8 cellular contexts compared by ENCODE assay signal in the genomic region with DNA sequence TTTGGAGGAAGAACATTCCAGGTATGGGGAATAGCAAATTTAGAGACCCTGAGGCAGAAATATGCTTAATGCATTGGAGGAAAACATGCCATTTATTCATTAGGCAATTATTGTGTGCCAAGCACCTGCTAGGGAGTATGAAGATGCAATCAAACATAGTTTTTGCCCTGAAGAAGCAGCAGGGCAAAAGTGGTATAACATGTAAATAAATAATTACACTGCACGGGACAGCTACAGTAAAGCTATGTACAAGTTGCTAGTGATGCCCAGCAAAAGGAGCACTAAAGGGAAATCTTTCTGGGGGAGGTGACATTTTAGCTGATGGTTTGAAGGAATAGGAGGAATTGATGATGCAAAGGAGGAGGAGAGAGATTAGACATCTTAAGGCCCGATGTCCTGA. TPM values are rescaled to one million over a fixed set of nuclear protein-coding genes. Genes with fewer than 3 reads are reported as not detected.
DNase-seq lines count a peak whose midpoint lies in the region; ATAC-seq and TF ChIP-seq lines count a peak whose summit lies in the region.

No MANE protein-coding gene starts in this region.

- peak overlapping the region; percentile 71; the same call in 1 of the 2 replicates for H3K4me3 ChIP-seq in iPS-18c (ENCODE audit: insufficient read depth, low read depth, low read length)
- peak overlapping the region; percentile 74 for H3K4me3 ChIP-seq in testis

- H3K4me3 Mint-ChIP-seq in activated CD4-positive, alpha-beta T cell treated with anti-CD3 and anti-CD28 coated beads for 36 hours: peak overlapping the region; percentile 98
- H3K4me3 Mint-ChIP-seq in activated CD4-positive, alpha-beta memory T cell treated with anti-CD3 and anti-CD28 coated beads for 36 hours: peak overlapping the region; percentile 92

- H3K4me1 ChIP-seq in testis: peaks cover 7% of the 10 kb centered on the region

- WGBS in testis, 2 donors: 15 to 19% methylated on average over 2 of the region's 2 CpGs

- intact Hi-C loops in activated CD4-positive, alpha-beta T cell treated with anti-CD3 and anti-CD28 coated beads for 36 hours (cut with DNase I, micrococcal nuclease): loop anchor here (1.0 to 5.0 kb wide), 16 partner anchors 21 to 544 kb away; a partner anchor contains a TSS
- intact Hi-C loops in activated CD4-positive, alpha-beta memory T cell treated with anti-CD3 and anti-CD28 coated beads for 36 hours (cut with micrococcal nuclease): loop anchor here (1.0 to 5.0 kb wide), 6 partner anchors 22 to 302 kb away; a partner anchor contains a TSS
- intact Hi-C loops in testis (cut with DNase I; ENCODE audit: low total_unique reads): no loop called here

- no peaks in the 10 kb centered on the region for H3K27me3 ChIP-seq in testis

- POLR2A ChIA-PET in activated CD4-positive, alpha-beta T cell treated with anti-CD3 and anti-CD28 coated beads for 36 hours (lab: Charles Lee): no interaction called here
- POLR2A ChIA-PET in activated CD4-positive, alpha-beta memory T cell treated with anti-CD3 and anti-CD28 coated beads for 36 hours (lab: Charles Lee): interaction anchor here (0.6 to 1.0 kb wide), 2 partner anchors 43 to 252 kb away, joined by 3 to 6 read pairs; no protein-coding TSS in a partner anchor

- H3K9me3 Mint-ChIP-seq in activated CD4-positive, alpha-beta T cell treated with anti-CD3 and anti-CD28 coated beads for 36 hours (ENCODE audit: low read depth): no peaks in the 10 kb centered on the region
- H3K9me3 Mint-ChIP-seq in activated CD4-positive, alpha-beta memory T cell treated with anti-CD3 and anti-CD28 coated beads for 36 hours: no peaks in the 10 kb centered on the region

- TF ChIP-seq CTCF in testis (IDR thresholded peaks at IDR 0.05): no peak

- H3K36me3 ChIP-seq in testis (ENCODE audit: low read depth, missing control alignments): no peaks in the 10 kb centered on the region

- peak overlapping the region; percentile 82 for H3K27ac Mint-ChIP-seq in activated CD4-positive, alpha-beta T cell treated with anti-CD3 and anti-CD28 coated beads for 36 hours
- peak overlapping the region; percentile 87 for H3K27ac Mint-ChIP-seq in activated CD4-positive, alpha-beta memory T cell treated with anti-CD3 and anti-CD28 coated beads for 36 hours

- H3K27me3 Mint-ChIP-seq in activated CD4-positive, alpha-beta T cell treated with anti-CD3 and anti-CD28 coated beads for 36 hours: no peaks in the 10 kb centered on the region
- no peaks in the 10 kb centered on the region for H3K27me3 Mint-ChIP-seq in activated CD4-positive, alpha-beta memory T cell treated with anti-CD3 and anti-CD28 coated beads for 36 hours

- no peaks in the 10 kb centered on the region for H3K9me3 ChIP-seq in iPS-18c (ENCODE audit: control insufficient read depth, insufficient read depth, low read length)
- H3K9me3 ChIP-seq in testis: no peaks in the 10 kb centered on the region

- peak; percentile 12 for ATAC-seq in activated CD4-positive, alpha-beta T cell treated with anti-CD3 and anti-CD28 coated beads for 36 hours
- no peak for ATAC-seq in GM21360 (IDR thresholded peaks at IDR 0.05; ENCODE audit: unreplicated experiment)

- H3K27ac ChIP-seq in testis: no peak overlapping the region

- CTCF ChIA-PET in activated CD4-positive, alpha-beta T cell treated with anti-CD3 and anti-CD28 coated beads for 36 hours (lab: Charles Lee): interaction anchor here (0.8 to 1.7 kb wide), 8 partner anchors 17 to 168 kb away, joined by 3 to 6 read pairs (median 4); a partner anchor contains a TSS
- CTCF ChIA-PET in activated CD4-positive, alpha-beta memory T cell treated with anti-CD3 and anti-CD28 coated beads for 36 hours (lab: Charles Lee): interaction anchor here (1.0 to 2.2 kb wide), 3 partner anchors 21 to 248 kb away, joined by 3 to 7 read pairs (median 3); a partner anchor contains a TSS

- no peak for TF ChIP-seq POLR2A in testis (IDR thresholded peaks at IDR 0.05)

- peaks cover 4% of the 10 kb centered on the region for H3K36me3 Mint-ChIP-seq in activated CD4-positive, alpha-beta T cell treated with anti-CD3 and anti-CD28 coated beads for 36 hours (ENCODE audit: low read depth)
- H3K36me3 Mint-ChIP-seq in activated CD4-positive, alpha-beta memory T cell treated with anti-CD3 and anti-CD28 coated beads for 36 hours: peaks cover under 1% of the 10 kb centered on the region

- DNase-seq in activated CD4-positive, alpha-beta T cell treated with anti-CD3 and anti-CD28 coated beads for 36 hours: no peak
- DNase-seq in activated CD4-positive, alpha-beta T cell treated with anti-CD3 and anti-CD28 coated beads for 4 hours: no peak
- no peak for DNase-seq in activated CD4-positive, alpha-beta memory T cell treated with anti-CD3 and anti-CD28 coated beads for 36 hours
- DNase-seq in testis: no peak
- no peak for DNase-seq in C1 segment of cervical spinal cord (lab: John Stamatoyannopoulos, UW)
- DNase-seq in middle frontal gyrus (ENCODE audit: extremely low spot score, low spot score): no peak

- peaks cover 31% of the 10 kb centered on the region for H3K4me1 Mint-ChIP-seq in activated CD4-positive, alpha-beta T cell treated with anti-CD3 and anti-CD28 coated beads for 36 hours
- H3K4me1 Mint-ChIP-seq in activated CD4-positive, alpha-beta memory T cell treated with anti-CD3 and anti-CD28 coated beads for 36 hours (ENCODE audit: low read depth): peaks cover 42% of the 10 kb centered on the region

RNA-seq across cellular contexts. Expression of a gene that starts 0.6 kb away (rescaled TPM):
- total RNA-seq in activated CD4-positive, alpha-beta T cell treated with anti-CD3 and anti-CD28 coated beads for 36 hours: 10 to 100 TPM; 35.6 to 37.2 TPM
- total RNA-seq in activated CD4-positive, alpha-beta memory T cell treated with anti-CD3 and anti-CD28 coated beads for 36 hours: 10 to 100 TPM; 30.5 to 36.2 TPM
- total RNA-seq in testis: 10 to 100 TPM; 55.9 to 59.1 TPM
- polyA plus RNA-seq in testis (ENCODE audit: insufficient read depth, low read depth, low replicate concordance): 35.4 TPM

RNA-seq across cellular contexts. Expression of a gene that starts 21.4 kb away (rescaled TPM):
- total RNA-seq in activated CD4-positive, alpha-beta T cell treated with anti-CD3 and anti-CD28 coated beads for 36 hours: 1 to 10 TPM; 1.9 to 2.0 TPM
- total RNA-seq in activated CD4-positive, alpha-beta memory T cell treated with anti-CD3 and anti-CD28 coated beads for 36 hours: 1 to 10 TPM; 1.6 TPM
- total RNA-seq in testis: 1 to 10 TPM; 1.7 to 1.9 TPM
- 1.3 TPM for polyA plus RNA-seq in testis (ENCODE audit: insufficient read depth, low read depth, low replicate concordance)

RNA-seq across cellular contexts. Expression of a gene that starts 33.4 kb away (rescaled TPM):
- under 1 TPM; 0.18 to 0.19 TPM for total RNA-seq in activated CD4-positive, alpha-beta T cell treated with anti-CD3 and anti-CD28 coated beads for 36 hours
- under 1 TPM in 1 of 2 experiments, not detected in 1; 0.12 TPM for total RNA-seq in activated CD4-positive, alpha-beta memory T cell treated with anti-CD3 and anti-CD28 coated beads for 36 hours
- 10 to 100 TPM; 20.1 to 29.3 TPM for total RNA-seq in testis
- 50.6 TPM for polyA plus RNA-seq in testis (ENCODE audit: insufficient read depth, low read depth, low replicate concordance)

RNA-seq across cellular contexts. Expression of a gene that starts 40.0 kb away (rescaled TPM):
- total RNA-seq in activated CD4-positive, alpha-beta T cell treated with anti-CD3 and anti-CD28 coated beads for 36 hours: 10 to 100 TPM; 38.0 to 39.6 TPM
- 10 to 100 TPM; 38.3 to 39.3 TPM for total RNA-seq in activated CD4-positive, alpha-beta memory T cell treated with anti-CD3 and anti-CD28 coated beads for 36 hours
- total RNA-seq in testis: 100 to 1,000 TPM; 130 to 138 TPM
- 131 TPM for polyA plus RNA-seq in testis (ENCODE audit: insufficient read depth, low read depth, low replicate concordance)

RNA-seq across cellular contexts. Expression of a gene that starts 40.1 kb away (rescaled TPM):
- 10 to 100 TPM; 43.4 to 52.9 TPM for total RNA-seq in activated CD4-positive, alpha-beta T cell treated with anti-CD3 and anti-CD28 coated beads for 36 hours
- total RNA-seq in activated CD4-positive, alpha-beta memory T cell treated with anti-CD3 and anti-CD28 coated beads for 36 hours: 10 to 100 TPM; 46.8 to 49.5 TPM
- total RNA-seq in testis: 10 to 100 TPM; 35.0 to 37.7 TPM
- 41.3 TPM for polyA plus RNA-seq in testis (ENCODE audit: insufficient read depth, low read depth, low replicate concordance)

Comparison
In these comparisons a context has a peak if more than half of its experiments do, and no peak if none do; other contexts are left out.
1. RNA of a gene that starts 33.4 kb away (total RNA-seq): 20.1 to 29.3 TPM in testis; 0.18 to 0.19 TPM in activated CD4-positive, alpha-beta T cell treated with anti-CD3 and anti-CD28 coated beads for 36 hours and 0.12 TPM in activated CD4-positive, alpha-beta memory T cell treated with anti-CD3 and anti-CD28 coated beads for 36 hours; every median in the first group is over 10 times any median in the second.